8 cellular contexts compared by ENCODE assay signal in genomic region chr12:2811791-2812190, GRCh38. TPM values are rescaled to one million over a fixed set of nuclear protein-coding genes. Genes with fewer than 3 reads are reported as not detected.
DNase-seq lines count a peak whose midpoint lies in the region; ATAC-seq and TF ChIP-seq lines count a peak whose summit lies in the region.

No MANE protein-coding gene starts in this region.

- H3K27me3 Mint-ChIP-seq in IgD-negative memory B cell: peaks cover 3% of the 10 kb centered on the region
- no peaks in the 10 kb centered on the region for H3K27me3 Mint-ChIP-seq in central memory CD8-positive, alpha-beta T cell
- no peaks in the 10 kb centered on the region for H3K27me3 Mint-ChIP-seq in naive B cell

- no peak for TF ChIP-seq CTCF in AG09309 (IDR thresholded peaks at IDR 0.05; ENCODE audit: control insufficient read depth, insufficient read depth, low read depth, low read length, missing control alignments)

- H3K36me3 Mint-ChIP-seq in IgD-negative memory B cell: peaks cover 6% of the 10 kb centered on the region
- peaks cover 17% of the 10 kb centered on the region for H3K36me3 Mint-ChIP-seq in central memory CD8-positive, alpha-beta T cell (ENCODE audit: insufficient read depth)
- no peaks in the 10 kb centered on the region for H3K36me3 Mint-ChIP-seq in naive B cell

- DNase-seq in AG09309 (ENCODE audit: low read depth): no peak
- DNase-seq in central memory CD8-positive, alpha-beta T cell (ENCODE audit: low spot score in 2 of 2): no peak
- no peak for DNase-seq in naive B cell
- DNase-seq in kidney glomerular epithelial cell (lab: John Stamatoyannopoulos, UW): no peak
- no peak for DNase-seq in germinal center (ENCODE audit: low spot score)

- H3K4me1 Mint-ChIP-seq in IgD-negative memory B cell (peaks cover 10 to 22% (median 13%) of the 10 kb centered on the region in 3 donors), naive B cell (peaks cover 11 to 42% (median 23%) of the 10 kb centered on the region in 3 donors)
- H3K4me1 Mint-ChIP-seq in central memory CD8-positive, alpha-beta T cell: peaks cover 25% of the 10 kb centered on the region

- H3K4me3 Mint-ChIP-seq in IgD-negative memory B cell (peak overlapping the region; percentile 95 to 100 (median 100)), naive B cell (peak overlapping the region; percentile 37 to 100 (median 96))
- H3K4me3 Mint-ChIP-seq in central memory CD8-positive, alpha-beta T cell: peak overlapping the region; percentile 97

- H3K4me3 ChIP-seq in AG09309 (ENCODE audit: control insufficient read depth, low read depth, low read length): peak overlapping the region; percentile 84

- ATAC-seq in central memory CD8-positive, alpha-beta T cell (replicated peaks; ENCODE audit: extremely low read depth, poor library complexity, severe bottlenecking): no peak
- no peak for ATAC-seq in naive B cell (ENCODE audit: low read depth in 2 of 2)
- ATAC-seq in HG02610 (IDR thresholded peaks at IDR 0.05; ENCODE audit: unreplicated experiment): no peak
- no peak for ATAC-seq in GM21526 (IDR thresholded peaks at IDR 0.05; ENCODE audit: low FRiP score, unreplicated experiment)

- no peaks in the 10 kb centered on the region for H3K9me3 Mint-ChIP-seq in IgD-negative memory B cell
- no peaks in the 10 kb centered on the region for H3K9me3 Mint-ChIP-seq in central memory CD8-positive, alpha-beta T cell
- H3K9me3 Mint-ChIP-seq in naive B cell: peaks cover 0 to 2% (median 0%) of the 10 kb centered on the region in 7 donors

- peak overlapping the region in 1 of 3 donors; percentile 96 for H3K27ac Mint-ChIP-seq in IgD-negative memory B cell
- H3K27ac Mint-ChIP-seq in central memory CD8-positive, alpha-beta T cell (ENCODE audit: low read depth): peak overlapping the region; percentile 99
- peak overlapping the region in 5 of 6 donors; percentile 32 to 100 (median 95) for H3K27ac Mint-ChIP-seq in naive B cell

RNA-seq across cellular contexts. Expression of gene ITFG2, which starts 0.7 kb away (rescaled TPM):
- polyA plus RNA-seq in IgD-negative memory B cell: 57.9 TPM
- 100 to 1,000 TPM in 2 of 6 donors, 10 to 100 TPM in 4; 66.7 to 108 (median 74.7) TPM for polyA plus RNA-seq in naive B cell (ENCODE audit: low read depth in 6 of 6)

RNA-seq across cellular contexts. Expression of gene FKBP4, which starts 17.0 kb away (rescaled TPM):
- polyA plus RNA-seq in IgD-negative memory B cell (31.9 TPM), naive B cell (ENCODE audit: low read depth in 6 of 6) (10 to 100 TPM; 29.4 to 40.7 (median 37.4) TPM)

RNA-seq across cellular contexts. Expression of gene NRIP2, which starts 23.0 kb away (rescaled TPM):
- 1.7 TPM for polyA plus RNA-seq in IgD-negative memory B cell
- polyA plus RNA-seq in naive B cell (ENCODE audit: low read depth in 6 of 6): 1 to 10 TPM in 4 of 6 donors, under 1 TPM in 2; 0.47 to 1.9 (median 1.1) TPM

RNA-seq across cellular contexts. Expression of gene TEX52, which starts 45.0 kb away (rescaled TPM):
- polyA plus RNA-seq in IgD-negative memory B cell (not detected), naive B cell (ENCODE audit: low read depth in 6 of 6) (not detected)
